In genomic region chr10:130026670-130027456, GRCh38 we compare ENCODE assay signal across 14 cellular contexts.
DNase-seq lines count a peak whose midpoint lies in the region; ATAC-seq and TF ChIP-seq lines count a peak whose summit lies in the region.
"Had no signal": no experiment of that assay in that cellular context is flagged by ENCODE, and none has a peak within 500 bp of the region (broad histone marks: within the 10 kb centered on the region; RNA-seq: fewer than 3 reads in every experiment).

No MANE protein-coding gene starts in this region.

- H3K9me3 ChIP-seq in RWPE2 (ENCODE audit: severe bottlenecking) (no peaks in the 10 kb centered on the region), tibial artery (no peaks in the 10 kb centered on the region)
- no peaks in the 10 kb centered on the region for H3K9me3 ChIP-seq in naive thymus-derived CD4-positive, alpha-beta T cell (ENCODE audit: control insufficient read depth in 2 of 3, low read length in 3 of 3)
- H3K9me3 ChIP-seq: HAP-1 had no signal

- DNase-seq in H7 (peak; percentile 55), RWPE2 (ENCODE audit: low spot score) (peak; percentile 35), tibial artery (peak; percentile 15 to 42), osteocyte (ENCODE audit: extremely low spot score, unreplicated experiment) (no peak)
- DNase-seq in naive thymus-derived CD4-positive, alpha-beta T cell = no peak
- DNase-seq: Calu3; CD8-positive, alpha-beta T cell; GF-D8; GOT3 had no signal

- peaks cover 7% of the 10 kb centered on the region for H3K4me1 ChIP-seq in RWPE2 (ENCODE audit: insufficient read depth, poor library complexity, severe bottlenecking)
- no peaks in the 10 kb centered on the region for H3K4me1 ChIP-seq in naive thymus-derived CD4-positive, alpha-beta T cell (ENCODE audit: control insufficient read depth in 2 of 2, insufficient read depth in 2 of 2, low read length in 2 of 2)
- H3K4me1 ChIP-seq in tibial artery = no peaks in the 10 kb centered on the region
- H3K4me1 ChIP-seq: HAP-1 had no signal

- no peak overlapping the region for H3K4me3 Mint-ChIP-seq in naive thymus-derived CD4-positive, alpha-beta T cell
- H3K4me3 Mint-ChIP-seq in osteocyte (ENCODE audit: unreplicated experiment) = no peak overlapping the region
- H3K4me3 Mint-ChIP-seq: B cell; CD8-positive, alpha-beta T cell had no signal

- H3K27me3 ChIP-seq in H7 (ENCODE audit: control insufficient read depth, insufficient read depth, low read length) (no peaks in the 10 kb centered on the region), RWPE2 (ENCODE audit: insufficient read depth, poor library complexity, severe bottlenecking) (no peaks in the 10 kb centered on the region), tibial artery (peaks cover 0 to 6% of the 10 kb centered on the region in 2 donors)
- H3K27me3 ChIP-seq in naive thymus-derived CD4-positive, alpha-beta T cell (ENCODE audit: control insufficient read depth in 2 of 2, insufficient read depth in 2 of 2, low read length in 2 of 2) = no peaks in the 10 kb centered on the region
- H3K27me3 ChIP-seq: BLaER1 treated with 17β-estradiol and CSF1 and Interleukin-3, amounts not matched to agents 10 nM and 100 nM had no signal

- no peaks in the 10 kb centered on the region for H3K9me3 Mint-ChIP-seq in naive thymus-derived CD4-positive, alpha-beta T cell
- H3K9me3 Mint-ChIP-seq in osteocyte (ENCODE audit: unreplicated experiment) = peaks cover 9% of the 10 kb centered on the region
- H3K9me3 Mint-ChIP-seq: CD8-positive, alpha-beta T cell had no signal

- H3K4me3 ChIP-seq in H7 (ENCODE audit: insufficient read depth, low read depth, low read length) (no peak overlapping the region), RWPE2 (ENCODE audit: severe bottlenecking) (no peak overlapping the region), tibial artery (no peak overlapping the region)
- H3K4me3 ChIP-seq in naive thymus-derived CD4-positive, alpha-beta T cell (ENCODE audit: low read length) = no peak overlapping the region
- H3K4me3 ChIP-seq: BLaER1 treated with 17β-estradiol and CSF1 and Interleukin-3, amounts not matched to agents 10 nM and 100 nM; HAP-1 had no signal

- H3K4me1 Mint-ChIP-seq in naive thymus-derived CD4-positive, alpha-beta T cell = no peaks in the 10 kb centered on the region
- H3K4me1 Mint-ChIP-seq in osteocyte (ENCODE audit: unreplicated experiment) = no peaks in the 10 kb centered on the region
- H3K4me1 Mint-ChIP-seq: B cell had no signal

- CTCF ChIA-PET in naive thymus-derived CD4-positive, alpha-beta T cell (lab: Charles Lee) = no interaction called here

- no peak overlapping the region for H3K27ac ChIP-seq in RWPE2 (ENCODE audit: poor library complexity, severe bottlenecking)
- H3K27ac ChIP-seq in naive thymus-derived CD4-positive, alpha-beta T cell (ENCODE audit: low read depth, low read length) = no peak overlapping the region
- H3K27ac ChIP-seq in tibial artery = no peak overlapping the region
- H3K27ac ChIP-seq: BLaER1 treated with 17β-estradiol and CSF1 and Interleukin-3, amounts not matched to agents 10 nM and 100 nM had no signal

- no peak for TF ChIP-seq CTCF in RWPE2 (IDR thresholded peaks at IDR 0.05; ENCODE audit: poor library complexity, severe bottlenecking)
- TF ChIP-seq CTCF in tibial artery (IDR thresholded peaks at IDR 0.05) = no peak
- TF ChIP-seq CTCF in osteocyte (IDR thresholded peaks at IDR 0.05) = no peak

- H3K36me3 ChIP-seq in H7 (replicated peaks; ENCODE audit: control insufficient read depth, insufficient read depth, low read length) (no peaks in the 10 kb centered on the region), RWPE2 (ENCODE audit: low read depth) (no peaks in the 10 kb centered on the region), tibial artery (no peaks in the 10 kb centered on the region)
- H3K36me3 ChIP-seq in naive thymus-derived CD4-positive, alpha-beta T cell (ENCODE audit: control insufficient read depth in 2 of 3, insufficient read depth in 3 of 3, low read length in 3 of 3) = no peaks in the 10 kb centered on the region
- H3K36me3 ChIP-seq: BLaER1 treated with 17β-estradiol and CSF1 and Interleukin-3, amounts not matched to agents 10 nM and 100 nM; HAP-1 had no signal

- ATAC-seq in RWPE2 (ENCODE audit: low read depth) (no peak), GM19035 (IDR thresholded peaks at IDR 0.05; ENCODE audit: unreplicated experiment) (no peak), HG02884 (IDR thresholded peaks at IDR 0.05; ENCODE audit: unreplicated experiment) (no peak)
- ATAC-seq in naive thymus-derived CD4-positive, alpha-beta T cell = peak; percentile 20
- ATAC-seq: CD8-positive, alpha-beta T cell had no signal

- intact Hi-C loops in naive thymus-derived CD4-positive, alpha-beta T cell (cut with micrococcal nuclease) = no loop called here
- intact Hi-C loops in tibial artery (cut with DNase I; ENCODE audit: low total_unique reads) = no loop called here

- H3K27me3 Mint-ChIP-seq in naive thymus-derived CD4-positive, alpha-beta T cell = peaks cover 0 to 4% (median 2%) of the 10 kb centered on the region in 5 donors
- H3K27me3 Mint-ChIP-seq in osteocyte (ENCODE audit: unreplicated experiment) = no peaks in the 10 kb centered on the region
- H3K27me3 Mint-ChIP-seq: B cell had no signal

- POLR2A ChIA-PET in naive thymus-derived CD4-positive, alpha-beta T cell (lab: Charles Lee) = no interaction called here

- no peak overlapping the region for H3K27ac Mint-ChIP-seq in naive thymus-derived CD4-positive, alpha-beta T cell
- H3K27ac Mint-ChIP-seq in osteocyte (ENCODE audit: unreplicated experiment) = no peak overlapping the region
- H3K27ac Mint-ChIP-seq: B cell; CD8-positive, alpha-beta T cell had no signal

- no peaks in the 10 kb centered on the region for H3K36me3 Mint-ChIP-seq in naive thymus-derived CD4-positive, alpha-beta T cell
- no peaks in the 10 kb centered on the region for H3K36me3 Mint-ChIP-seq in osteocyte (ENCODE audit: unreplicated experiment)
- H3K36me3 Mint-ChIP-seq: CD8-positive, alpha-beta T cell had no signal

Comparison
In these comparisons a context has a peak if more than half of its experiments do, and no peak if none do; other contexts are left out.
1. DNase-seq: peak in H7 (single experiment), RWPE2 (single experiment) and tibial artery (2 of 2); none in naive thymus-derived CD4-positive, alpha-beta T cell (0 of 9) and osteocyte (single experiment).